ENCODE assay signal across 5 cellular contexts in genomic region chr20:35783822-35784221, GRCh38. TPM values are rescaled to one million over a fixed set of nuclear protein-coding genes. Genes with fewer than 3 reads are reported as not detected.
A peak's percentile ranks its signal among the peaks of the same experiment; 100 is the strongest.
DNase-seq lines count a peak whose midpoint lies in the region; ATAC-seq, FAIRE-seq and TF ChIP-seq lines count a peak whose summit lies in the region.
"Not testable (repeated sequence)": the region's sequence is repeated elsewhere in the genome, so short reads cannot be mapped to it uniquely, and the experiment has no call there.

No MANE protein-coding gene starts in this region.

- not testable (repeated sequence) for H3K27me3 Mint-ChIP-seq in T-helper 17 cell; activated T-helper 17 cell treated with anti-CD3 and anti-CD28 coated beads, Interleukin-2, amount 50 U/mL, for 72 hours

- not testable (repeated sequence) for H3K27ac ChIP-seq in HepG2 (ENCODE audit: extremely low read length, insufficient read depth, low read length); spleen

- not testable (repeated sequence) for BruUV-seq in HepG2 (replicated peaks; lab: Mats Ljungman, UMichigan)

- TF ChIP-seq RAD21 in HepG2 (CRISPR knock-in tag; IDR thresholded peaks at IDR 0.05) = not testable (repeated sequence)

- in situ Hi-C loops in HepG2 (cut with HindIII; ENCODE audit: extremely low pct_ligation_motif_present, low pct_unique_long_range_greater_than_20kb) = not testable (repeated sequence)

- not testable (repeated sequence) for TF ChIP-seq EP300 in HepG2 (IDR thresholded peaks at IDR 0.05; ENCODE audit: low read depth in 2 of 2, low read length in 2 of 2); HepG2 (CRISPR knock-in tag; IDR thresholded peaks at IDR 0.05; ENCODE audit: borderline replicate concordance)

- not testable (repeated sequence) for H3K4me3 ChIP-seq in GM12865 (ENCODE audit: low read depth, low read length); HepG2 (replicated peaks in 1 of 3; ENCODE audit: insufficient read depth in 1 of 3, low read depth in 2 of 3, low read length in 3 of 3); spleen

- WGBS in HepG2 (ENCODE audit: low lambda C conversion rate) = 98% methylated on average over 14 of the region's 14 CpGs
- WGBS in spleen, 5 donors = 81 to 96% (median 91%) methylated on average over 14 of the region's 14 CpGs

- POLR2A ChIA-PET in HepG2 (lab: Yijun Ruan, JAX) = interaction anchor here (1.3 kb wide), 1 partner anchor 12 kb away, joined by 3 read pairs; the partner anchor contains the start of gene PHF20

- H2AFZ ChIP-seq in HepG2 (ENCODE audit: low read length) = not testable (repeated sequence)

- FAIRE-seq in HepG2 (lab: Jason Lieb, UNC) = not testable (repeated sequence)

- H3K36me3 ChIP-seq in HepG2 (replicated peaks in 1 of 2; ENCODE audit: control insufficient read depth in 1 of 2, insufficient read depth in 2 of 2, low read length in 2 of 2) (peaks cover 6 to 19% of the 10 kb centered on the region in 2 experiments; a peak in 4 of 5 replicates), spleen (peaks cover 0 to 96% (median 21%) of the 10 kb centered on the region in 6 donors)

- H3K27ac Mint-ChIP-seq in T-helper 17 cell; activated T-helper 17 cell treated with anti-CD3 and anti-CD28 coated beads, Interleukin-2, amount 50 U/mL, for 72 hours: not testable (repeated sequence)

- H4K20me1 ChIP-seq in HepG2 (ENCODE audit: insufficient read depth, low read length) = not testable (repeated sequence)

- H3K9me3 Mint-ChIP-seq in activated T-helper 17 cell treated with anti-CD3 and anti-CD28 coated beads, Interleukin-2, amount 50 U/mL, for 72 hours = not testable (repeated sequence)

- TF ChIP-seq CTCF in GM12865 (IDR thresholded peaks at IDR 0.05; ENCODE audit: insufficient read depth, low read depth, low read length, missing control alignments); HepG2 (CRISPR knock-in tag; IDR thresholded peaks at IDR 0.05); spleen (IDR thresholded peaks at IDR 0.05 in 8 of 11, conservative IDR thresholded peaks at IDR 0.05 in 3 of 11): not testable (repeated sequence)

- peak; percentile 51 for DNase-seq in GM12865 (ENCODE audit: low read depth)
- not testable (repeated sequence) for DNase-seq in T-helper 17 cell; HepG2 (ENCODE audit: low spot score)
- peak; percentile 8 for DNase-seq in spleen

- H3K4me1 ChIP-seq in HepG2 (ENCODE audit: insufficient read depth, low read length) = not testable (repeated sequence)
- H3K4me1 ChIP-seq in spleen = peaks cover 0 to 55% (median 5%) of the 10 kb centered on the region in 6 donors

- ATAC-seq in T-helper 17 cell, HepG2: not testable (repeated sequence)
- peak; percentile 90 for ATAC-seq in activated T-helper 17 cell treated with anti-CD3 and anti-CD28 coated beads, Interleukin-2, amount 50 U/mL, for 72 hours (replicated peaks)

- not testable (repeated sequence) for H3K9me3 ChIP-seq in T-helper 17 cell (ENCODE audit: control insufficient read depth, low read length, poor library complexity, severe bottlenecking); HepG2 (ENCODE audit: low read length); spleen

- not testable (repeated sequence) for H3K27me3 ChIP-seq in HepG2 (ENCODE audit: control insufficient read depth in 1 of 2, insufficient read depth in 2 of 2, low read length in 2 of 2); spleen (replicated peaks in 1 of 7)

- peak overlapping the region; percentile 9 for H3K4me3 Mint-ChIP-seq in T-helper 17 cell
- not testable (repeated sequence) for H3K4me3 Mint-ChIP-seq in activated T-helper 17 cell treated with anti-CD3 and anti-CD28 coated beads, Interleukin-2, amount 50 U/mL, for 72 hours

- H3K4me1 Mint-ChIP-seq in T-helper 17 cell = peaks cover 15% of the 10 kb centered on the region
- H3K4me1 Mint-ChIP-seq in activated T-helper 17 cell treated with anti-CD3 and anti-CD28 coated beads, Interleukin-2, amount 50 U/mL, for 72 hours = peaks cover 12% of the 10 kb centered on the region

- peaks cover 15% of the 10 kb centered on the region for H3K79me2 ChIP-seq in HepG2 (ENCODE audit: insufficient read depth, low read length)

- not testable (repeated sequence) for H3K4me2 ChIP-seq in HepG2 (ENCODE audit: low read depth, low read length)

- not testable (repeated sequence) for H3K36me3 Mint-ChIP-seq in T-helper 17 cell (ENCODE audit: low read depth)
- H3K36me3 Mint-ChIP-seq in activated T-helper 17 cell treated with anti-CD3 and anti-CD28 coated beads, Interleukin-2, amount 50 U/mL, for 72 hours (ENCODE audit: low read depth) = peaks cover 61% of the 10 kb centered on the region

- not testable (repeated sequence) for TF ChIP-seq POLR2A in HepG2 (IDR thresholded peaks at IDR 0.05; ENCODE audit: insufficient read depth in 1 of 2, low read depth in 2 of 2, low read length in 2 of 2); spleen (IDR thresholded peaks at IDR 0.05)

- H3K9ac ChIP-seq in HepG2 (ENCODE audit: insufficient read depth, low read depth, low read length) = not testable (repeated sequence)

- CTCF ChIA-PET in HepG2 (lab: Yijun Ruan, JAX; ENCODE audit: low intra/inter-chr PET ratio, low total read pairs) = not testable (repeated sequence)

- intact Hi-C loops in HepG2 (cut with micrococcal nuclease; ENCODE audit: unreplicated experiment); spleen (cut with DNase I; ENCODE audit: low total_unique reads): not testable (repeated sequence)

TF ChIP-seq in HepG2, 621 proteins besides CTCF, POLR2A, EP300 and RAD21:
- TF ChIP-seq JUNB (CRISPR knock-in tag; IDR thresholded peaks at IDR 0.05; ENCODE audit: borderline replicate concordance) = 0 out of 2 replicates have a peak, but pooled peaks have one; percentile 36
TF ChIP-seq in HepG2: peak in this region for 1; not testable (repeated sequence) for 620.

RNA-seq across cellular contexts. Expression of gene PHF20, which starts 12.0 kb away (rescaled TPM):
- total RNA-seq in T-helper 17 cell (100 to 1,000 TPM; 121 to 129 TPM), HepG2 (2016; rRNA removed; fragmentation: Illumina TruSeq; extraction: Trizol) (34.1 and 43.3 TPM in 2 replicates), spleen (10 to 100 TPM; 49.9 to 89.9 (median 69.4) TPM)
- 10 to 100 TPM; 70.3 to 73.0 TPM for total RNA-seq in activated T-helper 17 cell treated with anti-CD3 and anti-CD28 coated beads, Interleukin-2, amount 50 U/mL, for 72 hours
- total RNA-seq in HepG2 (2016; cell fraction: cytosol; rRNA removed; fragmentation: Illumina TruSeq; extraction: Trizol; ENCODE audit: low read depth) = 56.7 and 61.5 TPM in 2 replicates
- 35.4 and 40.8 TPM in 2 replicates for total RNA-seq in HepG2 (2016; cell fraction: insoluble cytoplasmic fraction; rRNA removed; fragmentation: Illumina TruSeq; extraction: Trizol)
- 47.8 and 49.1 TPM in 2 replicates for total RNA-seq in HepG2 (2016; cell fraction: membrane; rRNA removed; fragmentation: Illumina TruSeq; extraction: Trizol)
- total RNA-seq in HepG2 (2016; cell fraction: nucleus; rRNA removed; fragmentation: Illumina TruSeq; extraction: Trizol) = 37.0 and 43.8 TPM in 2 replicates
- polyA plus RNA-seq in HepG2 (2011; rRNA removed) (18.5 and 22.8 TPM in 2 replicates), spleen (10 to 100 TPM; 40.0 to 49.3 (median 45.3) TPM)
- 21.6 and 23.5 TPM in 2 replicates for polyA plus RNA-seq in HepG2 (2011; cell fraction: cytosol; rRNA removed)
- polyA plus RNA-seq in HepG2 (2011; cell fraction: nucleus; rRNA removed) = 14.7 and 18.5 TPM in 2 replicates
- 36.8 and 41.9 TPM in 2 replicates for polyA plus RNA-seq in HepG2 (2012)
- 22.9 and 31.3 TPM in 2 replicates for polyA plus RNA-seq in HepG2 (2016; cell fraction: cytosol; fragmentation: Illumina TruSeq; extraction: Trizol; ENCODE audit: low read depth)
- 32.6 and 36.2 TPM in 2 replicates for polyA plus RNA-seq in HepG2 (2016; cell fraction: insoluble cytoplasmic fraction; fragmentation: Illumina TruSeq; extraction: Trizol; ENCODE audit: low read depth)
- 22.4 and 30.8 TPM in 2 replicates for polyA plus RNA-seq in HepG2 (2016; cell fraction: membrane; fragmentation: Illumina TruSeq; extraction: Trizol; ENCODE audit: low read depth)
- 23.9 and 28.8 TPM in 2 replicates for polyA plus RNA-seq in HepG2 (2016; cell fraction: nucleus; fragmentation: Illumina TruSeq; extraction: Trizol; ENCODE audit: insufficient read depth, low read depth)
- 44.9 and 77.1 TPM in 2 replicates for polyA minus RNA-seq in HepG2 (2011; rRNA and poly(A)+ RNA removed; ENCODE audit: low replicate concordance)
- 19.8 and 22.3 TPM in 2 replicates for polyA minus RNA-seq in HepG2 (2011; cell fraction: cytosol; rRNA and poly(A)+ RNA removed)
- polyA minus RNA-seq in HepG2 (2011; cell fraction: nucleus; rRNA and poly(A)+ RNA removed) = 53.6 and 69.2 TPM in 2 replicates

RNA-seq across cellular contexts. Expression of gene RBM39, which starts 41.8 kb away (rescaled TPM):
- total RNA-seq in T-helper 17 cell (1,000 to 10,000 TPM; 1,047 to 1,109 TPM), HepG2 (2016; rRNA removed; fragmentation: Illumina TruSeq; extraction: Trizol) (431 and 788 TPM in 2 replicates), spleen (100 to 1,000 TPM; 386 to 649 (median 405) TPM)
- 100 to 1,000 TPM; 295 to 359 TPM for total RNA-seq in activated T-helper 17 cell treated with anti-CD3 and anti-CD28 coated beads, Interleukin-2, amount 50 U/mL, for 72 hours
- 862 and 1,011 TPM in 2 replicates for total RNA-seq in HepG2 (2016; cell fraction: cytosol; rRNA removed; fragmentation: Illumina TruSeq; extraction: Trizol; ENCODE audit: low read depth)
- 445 and 791 TPM in 2 replicates for total RNA-seq in HepG2 (2016; cell fraction: insoluble cytoplasmic fraction; rRNA removed; fragmentation: Illumina TruSeq; extraction: Trizol)
- 352 and 417 TPM in 2 replicates for total RNA-seq in HepG2 (2016; cell fraction: membrane; rRNA removed; fragmentation: Illumina TruSeq; extraction: Trizol)
- 1,469 and 1,561 TPM in 2 replicates for total RNA-seq in HepG2 (2016; cell fraction: nucleus; rRNA removed; fragmentation: Illumina TruSeq; extraction: Trizol)
- polyA plus RNA-seq in HepG2 (2011; rRNA removed) (859 and 920 TPM in 2 replicates), spleen (100 to 1,000 TPM; 287 to 638 (median 423) TPM)
- polyA plus RNA-seq in HepG2 (2011; cell fraction: cytosol; rRNA removed) = 89.0 and 133 TPM in 2 replicates
- polyA plus RNA-seq in HepG2 (2011; cell fraction: nucleus; rRNA removed) = 3,125 and 3,321 TPM in 2 replicates
- polyA plus RNA-seq in HepG2 (2012) = 867 and 961 TPM in 2 replicates
- polyA plus RNA-seq in HepG2 (2016; cell fraction: cytosol; fragmentation: Illumina TruSeq; extraction: Trizol; ENCODE audit: low read depth) = 47.3 and 51.7 TPM in 2 replicates
- 339 and 360 TPM in 2 replicates for polyA plus RNA-seq in HepG2 (2016; cell fraction: insoluble cytoplasmic fraction; fragmentation: Illumina TruSeq; extraction: Trizol; ENCODE audit: low read depth)
- 79.3 and 86.7 TPM in 2 replicates for polyA plus RNA-seq in HepG2 (2016; cell fraction: membrane; fragmentation: Illumina TruSeq; extraction: Trizol; ENCODE audit: low read depth)
- polyA plus RNA-seq in HepG2 (2016; cell fraction: nucleus; fragmentation: Illumina TruSeq; extraction: Trizol; ENCODE audit: insufficient read depth, low read depth) = 2,644 and 2,668 TPM in 2 replicates
- 166 and 263 TPM in 2 replicates for polyA minus RNA-seq in HepG2 (2011; rRNA and poly(A)+ RNA removed; ENCODE audit: low replicate concordance)
- polyA minus RNA-seq in HepG2 (2011; cell fraction: cytosol; rRNA and poly(A)+ RNA removed) = 91.3 and 98.3 TPM in 2 replicates
- polyA minus RNA-seq in HepG2 (2011; cell fraction: nucleus; rRNA and poly(A)+ RNA removed) = 2,261 and 2,868 TPM in 2 replicates
